ENCODE assay signal across 8 cellular contexts in the genomic region with DNA sequence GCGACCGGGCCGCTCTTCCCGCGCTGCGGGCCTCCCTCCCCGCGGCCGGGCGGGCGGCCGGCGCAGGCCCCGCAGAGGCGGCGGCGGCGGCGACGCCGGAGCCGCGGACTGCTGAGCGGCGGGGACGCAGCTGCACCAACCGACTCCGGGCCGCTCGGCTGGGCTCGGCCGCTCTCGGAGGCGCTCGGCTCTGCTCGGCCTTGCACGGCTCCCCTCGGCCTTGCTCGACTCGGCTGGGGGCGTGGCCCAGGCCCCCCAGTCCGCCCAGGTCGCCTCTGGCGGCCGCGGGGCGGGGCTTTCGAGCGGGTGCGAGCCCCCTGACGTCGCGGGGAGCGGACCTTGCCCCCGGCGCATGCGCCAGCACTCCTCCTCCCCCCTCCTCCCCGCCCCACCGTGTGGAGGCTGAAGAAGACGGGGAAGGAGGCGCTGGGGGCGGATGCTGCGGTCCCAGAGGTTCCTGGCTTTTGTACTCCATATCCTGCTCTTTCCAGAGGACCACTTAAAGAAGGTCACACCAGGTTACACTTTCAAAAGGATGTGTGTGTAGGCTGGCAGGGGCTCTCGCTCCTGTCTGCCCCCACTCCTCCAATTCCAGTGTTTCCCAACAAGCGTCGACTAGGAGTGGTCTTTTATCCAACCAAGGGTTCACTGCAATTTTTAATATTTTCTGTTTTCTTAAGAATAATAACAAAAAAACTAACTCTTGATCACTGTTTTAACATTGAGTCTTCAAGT. TPM values are rescaled to one million over a fixed set of nuclear protein-coding genes. Genes with fewer than 3 reads are reported as not detected.
DNase-seq lines count a peak whose midpoint lies in the region; ATAC-seq and TF ChIP-seq lines count a peak whose summit lies in the region.

Gene ZHX3 (minus strand): TSS at position 196 of the 735 bp plus-strand sequence. CDS start 112,815 bp downstream, outside the sequence.

- no peaks in the 10 kb centered on the region for H3K36me3 ChIP-seq in GM06990 (ENCODE audit: control insufficient read depth, insufficient read depth, low read length)
- no peaks in the 10 kb centered on the region for H3K36me3 ChIP-seq in gastroesophageal sphincter
- no peaks in the 10 kb centered on the region for H3K36me3 ChIP-seq in neutrophil

- peak within 1 kb of the TSS; percentile 83 for H3K27ac Mint-ChIP-seq in activated naive CD4-positive, alpha-beta T cell treated with anti-CD3 and anti-CD28 coated beads, Interleukin-2, amount 10 ng/mL, durations not matched to agents 7 days and 5 days

- TF ChIP-seq POLR2A in NB4 (IDR thresholded peaks at IDR 0.05; ENCODE audit: extremely low read depth, insufficient read length) (peak; percentile 67), gastroesophageal sphincter (IDR thresholded peaks at IDR 0.05) (peak; percentile 64 to 85)

- WGBS in gastroesophageal sphincter (ENCODE audit: low coverage in 1 of 2), 2 donors = 4 to 7% methylated on average over 3 to 5 of the region's 66 CpGs

- H3K4me1 Mint-ChIP-seq in activated naive CD4-positive, alpha-beta T cell treated with anti-CD3 and anti-CD28 coated beads, Interleukin-2, amount 10 ng/mL, durations not matched to agents 7 days and 5 days = peaks cover 28% of the 10 kb centered on the region

- H3K27me3 ChIP-seq in GM06990 (replicated peaks; ENCODE audit: control insufficient read depth, insufficient read depth, low read length) (no peaks in the 10 kb centered on the region), gastroesophageal sphincter (no peaks in the 10 kb centered on the region), neutrophil (peaks cover 62% of the 10 kb centered on the region)

- no peak for TF ChIP-seq CTCF in GM06990 (IDR thresholded peaks at IDR 0.05; ENCODE audit: insufficient read depth, low read length, poor library complexity, severe bottlenecking)
- no peak for TF ChIP-seq CTCF in NB4 (IDR thresholded peaks at IDR 0.05; ENCODE audit: low read depth, low read length)
- no peak for TF ChIP-seq CTCF in gastroesophageal sphincter (IDR thresholded peaks at IDR 0.05)
- TF ChIP-seq CTCF in neutrophil (IDR thresholded peaks at IDR 0.05) = no peak

- peak within 1 kb of the TSS; percentile 92 to 96 (median 95) for H3K27ac ChIP-seq in gastroesophageal sphincter
- no peak within 1 kb of the TSS for H3K27ac ChIP-seq in neutrophil
- H3K27ac ChIP-seq in substantia nigra (ENCODE audit: low read depth, low read length, poor library complexity, severe bottlenecking) = peak within 1 kb of the TSS; percentile 82

- H3K4me3 ChIP-seq in GM06990 (replicated peaks; ENCODE audit: low read depth, low read length) (peak within 1 kb of the TSS; percentile 67), NB4 (ENCODE audit: low read depth, low read length) (peak within 1 kb of the TSS; percentile 71), gastroesophageal sphincter (peak within 1 kb of the TSS; percentile 79 to 87), neutrophil (ENCODE audit: low read depth in 1 of 2, low read length in 1 of 2) (peak within 1 kb of the TSS; percentile 57 to 66)

- ATAC-seq in HG02571 (IDR thresholded peaks at IDR 0.05; ENCODE audit: unreplicated experiment) (peak; percentile 95), gastroesophageal sphincter (peak; percentile 96)

- no peaks in the 10 kb centered on the region for H3K36me3 Mint-ChIP-seq in activated naive CD4-positive, alpha-beta T cell treated with anti-CD3 and anti-CD28 coated beads, Interleukin-2, amount 10 ng/mL, durations not matched to agents 7 days and 5 days

- H3K9me3 ChIP-seq in gastroesophageal sphincter (no peaks in the 10 kb centered on the region), neutrophil (no peaks in the 10 kb centered on the region)

- H3K4me3 Mint-ChIP-seq in activated naive CD4-positive, alpha-beta T cell treated with anti-CD3 and anti-CD28 coated beads, Interleukin-2, amount 10 ng/mL, durations not matched to agents 7 days and 5 days = peak within 1 kb of the TSS; percentile 73

- H3K4me1 ChIP-seq in gastroesophageal sphincter = peaks cover 9 to 41% (median 14%) of the 10 kb centered on the region in 3 donors
- H3K4me1 ChIP-seq in neutrophil (ENCODE audit: control insufficient read depth in 1 of 2, insufficient read depth in 1 of 2, low read depth in 1 of 2, low read length in 1 of 2) = peaks cover 6 to 9% of the 10 kb centered on the region in 2 experiments

- peak; percentile 98 for DNase-seq in GM06990 (ENCODE audit: extremely low read depth, insufficient read length)
- DNase-seq in NB4 (ENCODE audit: low read depth) = peak; percentile 98
- DNase-seq in SK-N-DZ (ENCODE audit: low spot score) = peak; percentile 98
- peak; percentile 96 for DNase-seq in activated naive CD4-positive, alpha-beta T cell treated with anti-CD3 and anti-CD28 coated beads, Interleukin-2, amount 10 ng/mL, durations not matched to agents 7 days and 5 days
- peak; percentile 70 to 99 (median 92) for DNase-seq in substantia nigra (lab: John Stamatoyannopoulos, UW)

- CTCF ChIA-PET in activated naive CD4-positive, alpha-beta T cell treated with anti-CD3 and anti-CD28 coated beads, Interleukin-2, amount 10 ng/mL, durations not matched to agents 7 days and 5 days (lab: Charles Lee) = interaction anchor here (0.8 kb wide), 1 partner anchor 11 kb away, joined by 3 read pairs; no protein-coding TSS in a partner anchor

- no peak for TF ChIP-seq EP300 in gastroesophageal sphincter (IDR thresholded peaks at IDR 0.05)

- H3K27me3 Mint-ChIP-seq in activated naive CD4-positive, alpha-beta T cell treated with anti-CD3 and anti-CD28 coated beads, Interleukin-2, amount 10 ng/mL, durations not matched to agents 7 days and 5 days = peaks cover 18% of the 10 kb centered on the region

- no peaks in the 10 kb centered on the region for H3K9me3 Mint-ChIP-seq in activated naive CD4-positive, alpha-beta T cell treated with anti-CD3 and anti-CD28 coated beads, Interleukin-2, amount 10 ng/mL, durations not matched to agents 7 days and 5 days

RNA-seq across cellular contexts. Expression of gene ZHX3, which starts in this region (rescaled TPM):
- polyA plus RNA-seq in SK-N-DZ (2014; cell fraction: cytosol; rRNA removed) = 8.2 and 11.6 TPM in 2 replicates
- polyA plus RNA-seq in SK-N-DZ (2014; cell fraction: nucleus; rRNA removed) = 7.9 and 10.0 TPM in 2 replicates
- total RNA-seq in gastroesophageal sphincter = 100 to 1,000 TPM; 121 to 183 (median 155) TPM
